ENCODE assay signal across 10 cellular contexts in the genomic region with DNA sequence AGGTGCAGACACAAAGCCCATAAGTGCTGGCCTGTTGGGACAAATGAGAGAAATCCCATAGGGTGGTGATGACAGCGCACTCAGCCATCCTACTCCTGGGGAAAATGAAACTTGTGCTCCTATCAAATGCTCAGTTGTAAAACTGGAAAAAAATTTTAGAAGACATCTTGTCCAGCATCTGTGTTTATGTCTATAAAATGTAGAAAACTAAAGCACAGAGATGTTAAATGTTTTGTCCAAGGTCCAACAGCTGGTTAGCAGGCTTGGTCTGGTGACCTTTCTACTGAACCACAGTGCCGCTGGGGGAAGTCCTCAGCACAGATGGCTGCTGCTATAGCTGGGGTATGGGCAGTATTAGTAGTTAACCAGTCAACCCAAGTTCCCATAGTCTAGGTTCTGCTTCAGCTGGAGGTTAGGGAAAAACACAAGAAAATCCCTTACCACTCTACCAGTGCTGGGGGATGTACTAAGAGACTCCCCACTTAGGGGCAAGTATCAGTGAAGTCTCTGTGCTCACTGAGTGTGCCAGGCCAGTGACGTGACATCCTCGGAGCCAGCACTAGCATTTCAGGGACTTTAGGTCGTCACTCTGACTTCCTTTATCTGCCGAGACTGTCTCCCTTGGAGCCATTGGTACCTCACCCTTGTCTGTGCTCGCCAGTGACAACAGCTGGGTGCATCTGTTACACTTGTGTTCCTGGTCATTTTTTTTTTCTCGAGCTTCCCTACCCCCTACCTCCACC. TPM values are rescaled to one million over a fixed set of nuclear protein-coding genes. Genes with fewer than 3 reads are reported as not detected.
DNase-seq lines count a peak whose midpoint lies in the region; ATAC-seq, FAIRE-seq and TF ChIP-seq lines count a peak whose summit lies in the region.
"Had no signal": no experiment of that assay in that cellular context is flagged by ENCODE, and none has a peak within 500 bp of the region (broad histone marks: within the 10 kb centered on the region; RNA-seq: fewer than 3 reads in every experiment).

No MANE protein-coding gene starts in this region.

- ATAC-seq in GM19025 (IDR thresholded peaks at IDR 0.05; ENCODE audit: low read depth, unreplicated experiment) = peak; percentile 64
- ATAC-seq in HG02981 (IDR thresholded peaks at IDR 0.05; ENCODE audit: unreplicated experiment) = peak; percentile 70
- no peak for ATAC-seq in body of pancreas

- TF ChIP-seq CTCF in AG09319 (IDR thresholded peaks at IDR 0.05; ENCODE audit: low read depth, low read length) = no peak
- no peak for TF ChIP-seq CTCF in astrocyte (IDR thresholded peaks at IDR 0.05; ENCODE audit: insufficient read depth, low read depth, low read length)
- TF ChIP-seq CTCF in body of pancreas (IDR thresholded peaks at IDR 0.05) = no peak

- no peak for FAIRE-seq in astrocyte (lab: Jason Lieb, UNC)

- DNase-seq in AG09319 (ENCODE audit: extremely low read depth, low read depth) (peak; percentile 12), astrocyte (ENCODE audit: low read depth) (no peak), body of pancreas (no peak), OCI-M1 (lab: John Stamatoyannopoulos, UW) (no peak), NCI-H1436 treated with DMSO at 0.1 percent for 48 hours (lab: John Stamatoyannopoulos, UW) (no peak), dermis blood vessel endothelial cell (no peak)
- DNase-seq: activated effector memory CD4-positive, alpha-beta T cell treated with Interleukin-2 at 50 U/mL for 16 hours; COR-L47 had no signal

- WGBS in body of pancreas, 2 donors = 81 to 84% methylated on average over 8 of the region's 8 CpGs

- no peak overlapping the region for H3K4me2 ChIP-seq in astrocyte (ENCODE audit: low read length)

- no peaks in the 10 kb centered on the region for H4K20me1 ChIP-seq in astrocyte (ENCODE audit: insufficient read depth, low read length)

- H3K4me3 ChIP-seq in astrocyte (ENCODE audit: insufficient read depth, low read depth, low read length) (no peak overlapping the region), body of pancreas (no peak overlapping the region)

- H3K36me3 Mint-ChIP-seq in astrocyte (ENCODE audit: low read depth, unreplicated experiment) = no peaks in the 10 kb centered on the region

- no peak overlapping the region for H3K9ac ChIP-seq in astrocyte (ENCODE audit: low read length)

- H3K9me3 ChIP-seq in astrocyte (ENCODE audit: insufficient read depth, low read depth, low read length) (no peaks in the 10 kb centered on the region), body of pancreas (no peaks in the 10 kb centered on the region)

- H3K27ac Mint-ChIP-seq in astrocyte (ENCODE audit: unreplicated experiment) = no peak overlapping the region

- peaks cover 3% of the 10 kb centered on the region for H3K4me1 ChIP-seq in astrocyte (ENCODE audit: insufficient read depth, low read length)
- H3K4me1 ChIP-seq in body of pancreas = peaks cover 18% of the 10 kb centered on the region

- no peak for TF ChIP-seq POLR2A in body of pancreas (IDR thresholded peaks at IDR 0.05)

- intact Hi-C loops in body of pancreas (cut with DNase I) = no loop called here

- H3K4me1 Mint-ChIP-seq in astrocyte (ENCODE audit: low read depth, unreplicated experiment) = no peaks in the 10 kb centered on the region

- H3K27me3 ChIP-seq in astrocyte (ENCODE audit: insufficient read depth, low read length) = peaks cover 53% of the 10 kb centered on the region
- H3K27me3 ChIP-seq in body of pancreas = no peaks in the 10 kb centered on the region

- no peak overlapping the region for H2AFZ ChIP-seq in astrocyte (ENCODE audit: low read depth, low read length)

- H3K9me3 Mint-ChIP-seq in astrocyte (ENCODE audit: unreplicated experiment) = peaks cover 2% of the 10 kb centered on the region

- H3K79me2 ChIP-seq in astrocyte (ENCODE audit: insufficient read depth, low read length) = no peaks in the 10 kb centered on the region

- H3K27me3 Mint-ChIP-seq in astrocyte (ENCODE audit: low read depth, unreplicated experiment) = peaks cover 50% of the 10 kb centered on the region

- H3K27ac ChIP-seq in astrocyte (ENCODE audit: low read depth, low read length) (no peak overlapping the region), body of pancreas (no peak overlapping the region)

- peak overlapping the region; percentile 83 for H3K4me3 Mint-ChIP-seq in astrocyte (ENCODE audit: unreplicated experiment)

- H3K36me3 ChIP-seq in astrocyte (ENCODE audit: insufficient read depth, low read length) (no peaks in the 10 kb centered on the region), body of pancreas (replicated peaks in 1 of 2; ENCODE audit: insufficient read depth in 1 of 2, low read depth in 2 of 2) (no peaks in the 10 kb centered on the region)

RNA-seq across cellular contexts. Expression of a gene that starts 1.9 kb away (rescaled TPM):
- total RNA-seq in astrocyte (6.5 and 6.8 TPM in 2 replicates), body of pancreas (10 to 100 TPM; 12.5 to 17.1 TPM), dermis blood vessel endothelial cell (0.19 TPM in 1 of 2 replicates, not detected in the other)

RNA-seq across cellular contexts. Expression of a gene that starts 42.0 kb away (rescaled TPM):
- total RNA-seq in astrocyte (20.0 and 22.6 TPM in 2 replicates), body of pancreas (10 to 100 TPM in 1 of 2 donors, 1 to 10 TPM in 1; 6.5 to 12.2 TPM), dermis blood vessel endothelial cell (3.2 and 5.8 TPM in 2 replicates)
